In the genomic region with DNA sequence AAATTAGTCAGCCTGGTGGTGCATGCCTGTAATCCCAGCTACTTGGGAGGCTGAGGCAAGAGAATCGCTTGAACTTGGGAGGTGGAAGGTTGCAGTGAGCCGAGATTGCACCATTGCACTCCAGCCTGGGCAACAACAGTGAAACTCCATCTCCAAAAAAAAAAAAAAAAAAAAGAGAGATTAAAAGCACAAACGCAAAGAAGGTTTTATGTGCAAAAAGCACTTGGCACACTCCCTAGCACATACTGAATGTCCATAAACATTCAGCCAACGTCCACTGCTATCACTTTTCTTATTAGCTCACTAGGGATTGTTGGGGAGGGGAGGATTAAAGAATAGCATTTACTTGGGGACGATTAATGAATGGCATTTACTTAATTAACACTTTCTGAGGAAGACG, we compare ENCODE assay signal across 23 cellular contexts. TPM values are rescaled to one million over a fixed set of nuclear protein-coding genes. Genes with fewer than 3 reads are reported as not detected.
DNase-seq lines count a peak whose midpoint lies in the region; ATAC-seq and TF ChIP-seq lines count a peak whose summit lies in the region.
"Not testable (repeated sequence)": the region's sequence is repeated elsewhere in the genome, so short reads cannot be mapped to it uniquely, and the experiment has no call there.
"Had no signal": no experiment of that assay in that cellular context is flagged by ENCODE, and none has a peak within 500 bp of the region (broad histone marks: within the 10 kb centered on the region; RNA-seq: fewer than 3 reads in every experiment).

No MANE protein-coding gene starts in this region.

- not testable (repeated sequence) for H3K9me3 Mint-ChIP-seq in endothelial cell (ENCODE audit: unreplicated experiment); neural crest cell

- DNase-seq in WERI-Rb-1; endothelial cell (ENCODE audit: low spot score); heart left ventricle; neural crest cell (ENCODE audit: low read depth, low spot score); sigmoid colon; vagina (ENCODE audit: extremely low spot score in 2 of 2): not testable (repeated sequence)

- not testable (repeated sequence) for TF ChIP-seq POLR2A in heart left ventricle (IDR thresholded peaks at IDR 0.05); sigmoid colon (IDR thresholded peaks at IDR 0.05); vagina (IDR thresholded peaks at IDR 0.05)

- H3K9ac ChIP-seq in HUES6 (ENCODE audit: low read length), result not testable (repeated sequence)
- peak overlapping the region in 1 of 2 donors; percentile 64 for H3K9ac ChIP-seq in liver (ENCODE audit: low read depth in 1 of 2, low read length in 2 of 2)

- WGBS in heart left ventricle, 4 donors, result 21 to 34% (median 29%) methylated on average over 6 of the region's 6 CpGs
- WGBS in liver, result 27% methylated on average over 6 of the region's 6 CpGs
- 40 to 64% methylated on average over 6 of the region's 6 CpGs for WGBS in sigmoid colon, 2 donors

- intact Hi-C loops in heart left ventricle (cut with DNase I); vagina (cut with DNase I): not testable (repeated sequence)
- intact Hi-C loops in sigmoid colon (cut with DNase I), result loop anchor here (1.0 kb wide), 1 partner anchor 50 kb away; no protein-coding TSS in a partner anchor

- peak in 1 of 4 donors; percentile 3 for TF ChIP-seq EP300 in sigmoid colon (IDR thresholded peaks at IDR 0.05)

- not testable (repeated sequence) for H3K27me3 Mint-ChIP-seq in endothelial cell (ENCODE audit: unreplicated experiment); neural crest cell (ENCODE audit: low read depth)

- not testable (repeated sequence) for H3K36me3 ChIP-seq in HUES6 (ENCODE audit: control insufficient read depth, insufficient read depth, low read length); WERI-Rb-1; heart left ventricle; sigmoid colon; vagina
- H3K36me3 ChIP-seq in liver (ENCODE audit: control insufficient read depth in 4 of 4, insufficient read depth in 3 of 4, low read depth in 1 of 4, low read length in 3 of 4), result peaks cover 0 to 16% (median 2%) of the 10 kb centered on the region in 4 donors

- not testable (repeated sequence) for TF ChIP-seq CTCF in WERI-Rb-1 (IDR thresholded peaks at IDR 0.05; ENCODE audit: low read depth, low read length); endothelial cell (IDR thresholded peaks at IDR 0.05; ENCODE audit: unreplicated experiment); heart left ventricle (IDR thresholded peaks at IDR 0.05); liver (IDR thresholded peaks at IDR 0.05; ENCODE audit: low read depth, low read length, missing input control); neural crest cell (conservative IDR thresholded peaks at IDR 0.05); sigmoid colon (IDR thresholded peaks at IDR 0.05); vagina (IDR thresholded peaks at IDR 0.05)

- peak in 1 of 4 donors; percentile 3 for ATAC-seq in heart left ventricle

- not testable (repeated sequence) for H3K4me3 Mint-ChIP-seq in endothelial cell (ENCODE audit: unreplicated experiment)
- H3K4me3 Mint-ChIP-seq in neural crest cell, result peak overlapping the region; percentile 62

- not testable (repeated sequence) for H3K9me3 ChIP-seq in HUES6 (ENCODE audit: control insufficient read depth, insufficient read depth, low read depth, low read length); WERI-Rb-1 (ENCODE audit: severe bottlenecking); heart left ventricle; liver (ENCODE audit: control insufficient read depth in 4 of 4, low read length in 3 of 4); sigmoid colon; vagina

- H3K27ac Mint-ChIP-seq in endothelial cell (ENCODE audit: unreplicated experiment), result peak overlapping the region; percentile 76
- not testable (repeated sequence) for H3K27ac Mint-ChIP-seq in neural crest cell (ENCODE audit: unreplicated experiment)

- H3K4me1 ChIP-seq in HUES6 (ENCODE audit: control insufficient read depth, insufficient read depth, low read length), result peaks cover 69% of the 10 kb centered on the region
- peaks cover 12 to 72% (median 56%) of the 10 kb centered on the region in 12 donors for H3K4me1 ChIP-seq in heart left ventricle
- H3K4me1 ChIP-seq in liver (ENCODE audit: control insufficient read depth in 4 of 4, insufficient read depth in 4 of 4, low read length in 3 of 4), result peaks cover 22 to 88% (median 66%) of the 10 kb centered on the region in 4 donors
- peaks cover 0 to 86% (median 82%) of the 10 kb centered on the region in 4 donors for H3K4me1 ChIP-seq in sigmoid colon
- peaks cover 42% of the 10 kb centered on the region for H3K4me1 ChIP-seq in vagina

- TF ChIP-seq RAD21 in liver (IDR thresholded peaks at IDR 0.05), result not testable (repeated sequence)

- H3K4me1 Mint-ChIP-seq in endothelial cell (ENCODE audit: unreplicated experiment), result peaks cover 71% of the 10 kb centered on the region
- peaks cover 47% of the 10 kb centered on the region for H3K4me1 Mint-ChIP-seq in neural crest cell

- not testable (repeated sequence) for H3K27me3 ChIP-seq in HUES6 (ENCODE audit: control insufficient read depth, insufficient read depth, low read length); WERI-Rb-1 (ENCODE audit: insufficient read depth, low read depth, severe bottlenecking); heart left ventricle; liver (ENCODE audit: control insufficient read depth in 4 of 4, insufficient read depth in 4 of 4, low read length in 3 of 4); sigmoid colon; vagina

- H3K27ac ChIP-seq in HUES6 (ENCODE audit: low read depth, low read length) (peak overlapping the region; percentile 16; the same call in 1 of the 2 replicates), WERI-Rb-1 (peak overlapping the region; percentile 19), heart left ventricle (peak overlapping the region; percentile 49 to 89 (median 82)), liver (ENCODE audit: low read depth in 1 of 2, low read length in 2 of 2) (peak overlapping the region; percentile 83 to 87), sigmoid colon (peak overlapping the region; percentile 76 to 88 (median 84)), vagina (peak overlapping the region; percentile 58)

- not testable (repeated sequence) for H3K36me3 Mint-ChIP-seq in endothelial cell (ENCODE audit: low read depth, unreplicated experiment); neural crest cell (ENCODE audit: low read depth)

- not testable (repeated sequence) for H3K4me3 ChIP-seq in HUES6 (ENCODE audit: low read depth, low read length); WERI-Rb-1 (ENCODE audit: low read depth, low read length); vagina
- H3K4me3 ChIP-seq in heart left ventricle, result peak overlapping the region in 4 of 12 donors; percentile 3 to 23 (median 16)
- peak overlapping the region in 1 of 3 donors; percentile 45 for H3K4me3 ChIP-seq in liver (ENCODE audit: low read depth in 1 of 3, low read length in 3 of 3)
- peak overlapping the region in 2 of 4 donors; percentile 6 to 22 for H3K4me3 ChIP-seq in sigmoid colon

TF ChIP-seq in liver, 16 proteins besides CTCF, POLR2A, EP300 and RAD21:
- peak in 1 of 2 donors; percentile 6 for TF ChIP-seq RXRA (IDR thresholded peaks at IDR 0.05)
- TF ChIP-seq HNF4A (conservative IDR thresholded peaks at IDR 0.05), result peak in 1 of 2 donors; percentile 10

RNA-seq across cellular contexts. Expression of a gene that starts 7.7 kb away (rescaled TPM):
- total RNA-seq in endothelial cell (ENCODE audit: unreplicated experiment) (119 TPM), heart left ventricle (100 to 1,000 TPM in 4 of 9 donors, 10 to 100 TPM in 5; 46.5 to 146 (median 83.3) TPM), liver (100 to 1,000 TPM; 277 to 605 TPM), neural crest cell (38.1 and 46.5 TPM in 2 replicates), sigmoid colon (100 to 1,000 TPM; 137 to 533 (median 241) TPM), vagina (88.6 TPM)
- polyA plus RNA-seq in heart left ventricle (10 to 100 TPM; 50.7 to 56.4 TPM), liver (1,000 to 10,000 TPM; 1,639 to 2,022 TPM), sigmoid colon (100 to 1,000 TPM; 141 to 213 (median 163) TPM)

RNA-seq across cellular contexts. Expression of a gene that starts 31.6 kb away (rescaled TPM):
- total RNA-seq in endothelial cell (ENCODE audit: unreplicated experiment) (not detected), heart left ventricle (not detected), liver (not detected), neural crest cell (not detected in 2 replicates), sigmoid colon (not detected), vagina (not detected)
- polyA plus RNA-seq in heart left ventricle (not detected), liver (not detected), sigmoid colon (not detected)
- total RNA-seq: A673; activated CD4-positive, alpha-beta T cell treated with anti-CD3 and anti-CD28 coated beads, Interleukin-2, amount 10 ng/mL, durations not matched to agents 24 days and 14 days; activated T-helper 2 cell treated with anti-CD3 and anti-CD28 coated beads, Interferon-gamma antibody, Interleukin-2, Interleukin-4, amounts not matched to agents 10 μg/mL and 5 μg/mL and 100 μg/mL, durations not matched to agents 14 hours and 24 hours and 36 hours; CD4-positive, alpha-beta T cell; foreskin keratinocyte; H7; HT-29; K562; M059J; mesenteric fat pad; NCI-H460; osteoblast; RPMI7951; sciatic nerve; SJSA1 had no signal
- polyA plus RNA-seq: foreskin keratinocyte, K562 had no signal

Comparison
In these comparisons a context has a peak if more than half of its experiments do, and no peak if none do; other contexts are left out.
1. H3K27ac ChIP-seq: peak in every context shown above with its lines; median percentile 85 in liver; 84 in sigmoid colon; 82 in heart left ventricle; 58 in vagina; 19 in WERI-Rb-1; 16 in HUES6.